ENCODE assay signal across 19 cellular contexts in the genomic region with DNA sequence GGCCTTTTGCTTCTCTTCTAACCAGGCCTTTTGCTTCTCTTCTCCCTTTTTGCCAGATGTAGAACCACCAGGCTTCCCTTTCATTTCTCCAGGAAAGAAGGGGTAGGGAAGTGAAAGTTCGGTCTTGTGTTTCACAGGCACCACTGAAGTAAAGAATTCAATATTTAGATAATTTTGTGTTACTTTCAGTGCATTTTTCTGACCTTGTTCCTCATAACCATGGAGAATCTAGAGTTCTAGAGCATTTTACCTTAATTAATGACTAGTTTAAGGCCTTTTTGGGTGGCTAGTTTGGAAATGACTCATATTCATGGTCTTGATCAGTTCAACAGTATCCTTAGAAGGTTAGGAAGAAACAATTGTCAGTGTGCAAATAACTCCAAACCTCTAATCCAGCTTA. TPM values are rescaled to one million over a fixed set of nuclear protein-coding genes. Genes with fewer than 3 reads are reported as not detected.
A peak's percentile ranks its signal among the peaks of the same experiment; 100 is the strongest.
DNase-seq lines count a peak whose midpoint lies in the region; ATAC-seq and TF ChIP-seq lines count a peak whose summit lies in the region.
"Had no signal": no experiment of that assay in that cellular context is flagged by ENCODE, and none has a peak within 500 bp of the region (broad histone marks: within the 10 kb centered on the region; RNA-seq: fewer than 3 reads in every experiment).

No MANE protein-coding gene starts in this region.

- H3K27me3 ChIP-seq in GM23248 (replicated peaks; ENCODE audit: insufficient read depth) (no peaks in the 10 kb centered on the region), PC-3 (ENCODE audit: low read length) (no peaks in the 10 kb centered on the region), mesendoderm (ENCODE audit: insufficient read depth, low read length, poor library complexity) (no peaks in the 10 kb centered on the region)
- H3K27me3 ChIP-seq: body of pancreas, foreskin keratinocyte, stomach, upper lobe of left lung had no signal

- H3K4me2 ChIP-seq in GM23248 (ENCODE audit: unreplicated experiment) (no peak overlapping the region), PC-3 (ENCODE audit: low read length) (0 out of 2 replicates have a peak overlapping the region, but pooled peaks have one; percentile 6), mesendoderm (ENCODE audit: low read length) (no peak overlapping the region)

- ATAC-seq in PC-3 (no peak), GM19023 (IDR thresholded peaks at IDR 0.05; ENCODE audit: unreplicated experiment) (no peak), HG03521 (IDR thresholded peaks at IDR 0.05; ENCODE audit: unreplicated experiment) (no peak)
- ATAC-seq: body of pancreas, foreskin keratinocyte, right cardiac atrium, T-cell had no signal

- no peaks in the 10 kb centered on the region for H3K9me3 Mint-ChIP-seq in activated T-cell treated with anti-CD3 and anti-CD28 coated beads, Interleukin-2, amount 50 U/mL, for 24 hours
- H3K9me3 Mint-ChIP-seq: T-cell had no signal

- no TSS peak for BruUV-seq in PC-3 (replicated peaks; lab: Mats Ljungman, UMichigan)

- no peak overlapping the region for H2BK5ac ChIP-seq in mesendoderm (ENCODE audit: low read length)

- no peak for DNase-seq in activated T-cell treated with anti-CD3 and anti-CD28 coated beads, Interleukin-2, amount 50 U/mL, for 24 hours
- DNase-seq in activated T-cell treated with anti-CD3 and anti-CD28 coated beads for 4 hours (no peak), GM23248 (no peak), PC-3 (no peak), mesendoderm (no peak), DMS53 treated with DMSO at 0.1 percent for 48 hours (lab: John Stamatoyannopoulos, UW; ENCODE audit: unreplicated experiment) (no peak)
- DNase-seq: ACHN; activated naive CD4-positive, alpha-beta T cell treated with Interleukin-2 at 50 U/mL for 16 hours; body of pancreas; foreskin keratinocyte; NCI-H1092 treated with DMSO at 0.1 percent for 48 hours; NCI-H2107; right cardiac atrium; stomach; T-cell; upper lobe of left lung had no signal

- H3K4me3 ChIP-seq in GM23248 (no peak overlapping the region), PC-3 (ENCODE audit: low read length) (no peak overlapping the region), mesendoderm (ENCODE audit: low read length) (no peak overlapping the region)
- H3K4me3 ChIP-seq: body of pancreas, stomach, upper lobe of left lung had no signal

- H4K8ac ChIP-seq in mesendoderm (ENCODE audit: low read depth, low read length), result no peak overlapping the region

- H3K79me2 ChIP-seq in GM23248 (ENCODE audit: insufficient read depth), result peaks cover 84% of the 10 kb centered on the region
- H3K79me2 ChIP-seq in PC-3 (ENCODE audit: low read length), result peaks cover 75% of the 10 kb centered on the region
- H3K79me2 ChIP-seq in mesendoderm (ENCODE audit: control insufficient read depth, insufficient read depth, low read length), result no peaks in the 10 kb centered on the region

- no peak overlapping the region for H2BK120ac ChIP-seq in mesendoderm (ENCODE audit: low read depth, low read length)

- H3K4me1 Mint-ChIP-seq in activated T-cell treated with anti-CD3 and anti-CD28 coated beads, Interleukin-2, amount 50 U/mL, for 24 hours (ENCODE audit: low read depth), result peaks cover 84% of the 10 kb centered on the region

- WGBS in GM23248 (ENCODE audit: low coverage in 1 of 2, low lambda C conversion rate in 2 of 2, missing lambda C conversion rate in 2 of 2), 2 experiments, result 95 to 96% methylated on average over 1 of the region's 1 CpG
- no CpG with 5 or more reads among the region's 1 CpG for WGBS in mesendoderm (ENCODE audit: extremely low coverage, insufficient coverage, low lambda C conversion rate)

- no peaks in the 10 kb centered on the region for H3K9me3 ChIP-seq in GM23248 (ENCODE audit: low read depth)
- no peaks in the 10 kb centered on the region for H3K9me3 ChIP-seq in PC-3 (ENCODE audit: low read length)
- H3K9me3 ChIP-seq: body of pancreas, stomach, upper lobe of left lung had no signal

- no peaks in the 10 kb centered on the region for H3K9me2 ChIP-seq in GM23248 (ENCODE audit: insufficient read depth)
- no peaks in the 10 kb centered on the region for H3K9me2 ChIP-seq in PC-3 (replicated peaks; ENCODE audit: low read length)

- H3K27ac Mint-ChIP-seq in activated T-cell treated with anti-CD3 and anti-CD28 coated beads, Interleukin-2, amount 50 U/mL, for 24 hours, result peak overlapping the region; percentile 75
- H3K27ac Mint-ChIP-seq: T-cell had no signal

- no peak overlapping the region for H4K5ac ChIP-seq in mesendoderm (ENCODE audit: low read length)

- peak overlapping the region; percentile 11 for H3K23ac ChIP-seq in mesendoderm (ENCODE audit: low read length)

- H3K4ac ChIP-seq in mesendoderm (ENCODE audit: low read depth, low read length), result no peak overlapping the region

- no peaks in the 10 kb centered on the region for H3K79me1 ChIP-seq in mesendoderm (ENCODE audit: low read length)

- H2BK15ac ChIP-seq in mesendoderm (replicated peaks; ENCODE audit: low read depth), result no peak overlapping the region

- H2AFZ ChIP-seq in GM23248, result no peak overlapping the region
- H2AFZ ChIP-seq in PC-3 (ENCODE audit: low read length), result no peak overlapping the region

- no peaks in the 10 kb centered on the region for H4K20me1 ChIP-seq in GM23248 (ENCODE audit: insufficient read depth)
- H4K20me1 ChIP-seq in PC-3 (ENCODE audit: low read length), result no peaks in the 10 kb centered on the region

- H3F3A ChIP-seq in GM23248 (ENCODE audit: insufficient read depth), result peaks cover 22% of the 10 kb centered on the region
- H3F3A ChIP-seq in PC-3 (ENCODE audit: low read length, unreplicated experiment), result peaks cover 4% of the 10 kb centered on the region

- no peak overlapping the region for H3K56ac ChIP-seq in mesendoderm (ENCODE audit: low read length)

- CTCF ChIA-PET in PC-3 (lab: Charles Lee), result no interaction called here

- no peaks in the 10 kb centered on the region for H3K36me3 ChIP-seq in GM23248 (ENCODE audit: low read depth)
- H3K36me3 ChIP-seq in PC-3 (ENCODE audit: low read depth, low read length), result peaks cover 11% of the 10 kb centered on the region; the same call in 1 of the 2 replicates
- no peaks in the 10 kb centered on the region for H3K36me3 ChIP-seq in mesendoderm (ENCODE audit: control insufficient read depth, insufficient read depth, low read length)
- H3K36me3 ChIP-seq: stomach, upper lobe of left lung had no signal

- no peak for TF ChIP-seq CTCF in PC-3 (conservative IDR thresholded peaks at IDR 0.05; ENCODE audit: low read depth, low read length)

- H3K27ac ChIP-seq in GM23248 (peak overlapping the region; percentile 35; the same call in 1 of the 2 replicates), PC-3 (ENCODE audit: low read length) (peak overlapping the region; percentile 98), mesendoderm (ENCODE audit: low read depth, low read length) (no peak overlapping the region)
- H3K27ac ChIP-seq: body of pancreas, foreskin keratinocyte, RWPE1, stomach, upper lobe of left lung had no signal

- POLR2A ChIA-PET in PC-3 (lab: Charles Lee; ENCODE audit: unreplicated experiment), result no interaction called here

- H3K9ac ChIP-seq in GM23248 (no peak overlapping the region), PC-3 (ENCODE audit: low read length) (peak overlapping the region; percentile 92), mesendoderm (ENCODE audit: low read length) (no peak overlapping the region)

- intact Hi-C loops in PC-3 (cut with micrococcal nuclease), result no loop called here

- H3K27me3 Mint-ChIP-seq in activated T-cell treated with anti-CD3 and anti-CD28 coated beads, Interleukin-2, amount 50 U/mL, for 24 hours, result no peaks in the 10 kb centered on the region
- H3K27me3 Mint-ChIP-seq: T-cell had no signal

- H3K36me3 Mint-ChIP-seq in activated T-cell treated with anti-CD3 and anti-CD28 coated beads, Interleukin-2, amount 50 U/mL, for 24 hours (ENCODE audit: low read depth), result peaks cover 31% of the 10 kb centered on the region
- H3K36me3 Mint-ChIP-seq: T-cell had no signal

- in situ Hi-C loops in GM23248 (cut with MboI), result no loop called here

- H3K4me1 ChIP-seq in GM23248 (ENCODE audit: insufficient read depth) (peaks cover 35% of the 10 kb centered on the region), PC-3 (ENCODE audit: insufficient read depth, low read length) (peaks cover 63% of the 10 kb centered on the region), mesendoderm (ENCODE audit: control insufficient read depth, low read depth, low read length) (peaks cover 6% of the 10 kb centered on the region)
- H3K4me1 ChIP-seq: body of pancreas, stomach had no signal

- no peak overlapping the region for H3K4me3 Mint-ChIP-seq in activated T-cell treated with anti-CD3 and anti-CD28 coated beads, Interleukin-2, amount 50 U/mL, for 24 hours
- H3K4me3 Mint-ChIP-seq: T-cell had no signal

- H3K18ac ChIP-seq in mesendoderm (ENCODE audit: low read length), result no peak overlapping the region

- no peak overlapping the region for H2AK5ac ChIP-seq in mesendoderm (ENCODE audit: low read length)

RNA-seq across cellular contexts. Expression of gene GRAMD1B, which starts 22.7 kb away (rescaled TPM):
- total RNA-seq in GM23248 (2014; rRNA removed; shearing (Covaris generic)), result 14.8 and 21.4 TPM in 2 replicates
- 3.3 and 4.1 TPM in 2 replicates for polyA plus RNA-seq in GM23248 (2016; fragmentation: Nextera tagmentation; extraction: Ambion mirVana)
- 82.1 and 110 TPM in 2 replicates for total RNA-seq in PC-3 (2014; rRNA removed)
- 5.0 TPM for polyA plus RNA-seq in mesendoderm (2013, experiment 1 of 2)
- polyA plus RNA-seq in mesendoderm (2013, experiment 2 of 2), result 5.0 TPM
